24 cellular contexts compared by ENCODE assay signal in the genomic region with DNA sequence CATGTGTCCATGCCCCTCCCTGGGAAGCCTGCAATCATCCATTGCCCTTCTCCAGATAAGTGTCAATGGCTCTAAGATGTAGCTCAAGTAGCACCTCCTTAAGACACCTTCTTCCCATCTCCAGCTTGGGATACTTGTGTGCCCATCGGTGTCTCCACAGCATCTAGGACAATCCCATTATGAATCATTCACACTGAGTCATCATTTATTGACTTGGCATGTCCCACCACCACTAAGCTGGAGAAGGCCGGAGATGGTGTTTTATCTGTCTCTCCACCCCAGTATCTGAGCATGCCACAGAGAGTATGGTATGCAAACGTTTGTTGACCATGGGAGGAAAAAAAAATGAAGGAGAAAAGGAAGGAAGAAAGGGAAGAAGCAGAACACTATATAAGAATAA.
"Had no signal": no experiment of that assay in that cellular context is flagged by ENCODE, and none has a peak within 500 bp of the region (broad histone marks: within the 10 kb centered on the region; RNA-seq: fewer than 3 reads in every experiment).

No MANE protein-coding gene starts in this region.

- ATAC-seq: K562, Right ventricle myocardium inferior, SK-N-SH treated with all-trans-retinoic acid at 6 μM for 48 hours had no signal

- DNase-seq: Kasumi-1, MV-4-11, NCI-H1048, NCI-H1105, NCI-H1417, NCI-H1436 treated with DMSO at 0.1 percent for 48 hours, NCI-H1694, NCI-H187 treated with DMSO at 0.1 percent for 48 hours, NCI-H2029 treated with DMSO at 0.1 percent for 48 hours, NCI-H2171 treated with DMSO at 0.1 percent for 48 hours, NCI-H345, NCI-H446 treated with DMSO at 0.1 percent for 48 hours, NCI-H510A treated with DMSO at 0.1 percent for 48 hours, NCI-H526, PC-9, Peyer's patch, SHP77 treated with DMSO at 0.1 percent for 48 hours, SJCRH30, T-helper 1 cell had no signal

- FAIRE-seq: HTR-8/SVneo, K562 had no signal

- H3K4me1 ChIP-seq: Peyer's patch had no signal

- H2AFZ ChIP-seq: PC-9 had no signal

- H3K27ac ChIP-seq: KMS-11, PC-9, Peyer's patch, SJCRH30 had no signal

- H3K9me3 ChIP-seq: Peyer's patch, SJCRH30 had no signal

- H3K9ac ChIP-seq: KMS-11 had no signal

- H3K36me3 ChIP-seq: Peyer's patch, SJCRH30 had no signal

- H3K27me3 ChIP-seq: Peyer's patch, SJCRH30 had no signal

- H3K4me3 ChIP-seq: K562, PC-9, Peyer's patch, SJCRH30 had no signal

- H3K4me2 ChIP-seq: KMS-11, PC-9 had no signal
